19 cellular contexts compared by ENCODE assay signal in the genomic region with DNA sequence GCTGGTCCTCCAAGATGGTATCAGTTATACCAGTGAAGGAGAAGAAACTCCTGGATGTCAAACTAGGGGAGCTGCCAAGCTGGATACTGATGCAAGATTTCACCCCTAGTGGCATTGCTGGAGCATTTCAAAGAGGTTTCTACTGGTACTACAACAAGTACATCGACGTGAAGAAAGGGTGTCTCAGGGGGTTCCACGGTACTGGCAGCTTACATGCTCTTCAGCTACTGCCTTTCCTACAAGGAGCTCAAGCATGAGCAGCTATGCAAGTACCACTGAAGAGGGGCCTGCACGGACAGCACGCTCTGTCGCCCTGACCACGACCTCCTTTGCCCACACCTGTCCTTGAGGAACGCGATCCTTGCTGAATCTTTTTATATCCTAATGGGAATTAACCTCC. TPM values are rescaled to one million over a fixed set of nuclear protein-coding genes. Genes with fewer than 3 reads are reported as not detected.
"Had no signal": no experiment of that assay in that cellular context is flagged by ENCODE, and none has a peak within 500 bp of the region (broad histone marks: within the 10 kb centered on the region; RNA-seq: fewer than 3 reads in every experiment).

No MANE protein-coding gene starts in this region.

- H2AFZ ChIP-seq: parathyroid adenoma had no signal

- H3K4me1 Mint-ChIP-seq: activated naive CD4-positive, alpha-beta T cell treated with anti-CD3 and anti-CD28 coated beads, Interleukin-2, amount 50 U/mL, for 24 hours; neural crest cell; stimulated activated naive CD8-positive, alpha-beta T cell treated with anti-CD3 and anti-CD28 coated beads, Interleukin-15, amount 100 ng/mL, for 72 hours had no signal

- H3K27ac Mint-ChIP-seq: activated naive CD4-positive, alpha-beta T cell treated with anti-CD3 and anti-CD28 coated beads, Interleukin-2, amount 50 U/mL, for 24 hours; dendritic cell treated with granulocyte-macrophage colony-stimulating factor and Interleukin-4, amounts not matched to agents 40 ng/mL and 50 ng/mL, for 4 days; stimulated activated naive CD8-positive, alpha-beta T cell treated with anti-CD3 and anti-CD28 coated beads, Interleukin-15, amount 100 ng/mL, for 72 hours had no signal

- H3K4me1 ChIP-seq: body of pancreas, esophagus muscularis mucosa, parathyroid adenoma, testis had no signal

- H3K79me2 ChIP-seq: parathyroid adenoma had no signal

- DNase-seq: activated CD4-positive, alpha-beta T cell treated with anti-CD3 and anti-CD28 coated beads, Interleukin-2, amount 50 U/mL, for 4 hours; activated T-cell treated with anti-CD3 and anti-CD28 coated beads, Interleukin-2, amount 50 U/mL, for 1 hour; body of pancreas; cerebellar nuclear complex; left ventricle myocardium inferior; stimulated activated CD4-positive, alpha-beta T cell treated with anti-CD3 and anti-CD28 coated beads, Interleukin-15, amount 100 ng/mL, for 24 hours; stimulated activated CD4-positive, alpha-beta T cell treated with anti-CD3 and anti-CD28 coated beads, Interleukin-4, amount 100 ng/mL, for 24 hours; stimulated activated naive CD8-positive, alpha-beta T cell treated with anti-CD3 and anti-CD28 coated beads, Interleukin-15, amount 100 ng/mL, for 72 hours; testis had no signal

- H3K27ac ChIP-seq: body of pancreas, esophagus muscularis mucosa, left ventricle myocardium inferior, parathyroid adenoma, testis had no signal

- H3K9me3 ChIP-seq: body of pancreas, esophagus muscularis mucosa, left ventricle myocardium inferior, testis had no signal

- H3K27me3 ChIP-seq: body of pancreas, esophagus muscularis mucosa, testis had no signal

- H3K36me3 ChIP-seq: esophagus muscularis mucosa, left ventricle myocardium inferior had no signal

- ATAC-seq: activated CD4-positive, CD25-positive, alpha-beta regulatory T cell treated with anti-CD3 and anti-CD28 coated beads, Interleukin-2, amount 50 U/mL, for 24 hours; body of pancreas; stimulated activated naive CD8-positive, alpha-beta T cell treated with anti-CD3 and anti-CD28 coated beads, Interleukin-15, amount 100 ng/mL, for 72 hours had no signal

- H3K4me3 ChIP-seq: body of pancreas, esophagus muscularis mucosa, left ventricle myocardium inferior, testis had no signal

- H3K9me3 Mint-ChIP-seq: activated naive CD4-positive, alpha-beta T cell treated with anti-CD3 and anti-CD28 coated beads, Interleukin-2, amount 50 U/mL, for 24 hours; stimulated activated naive CD8-positive, alpha-beta T cell treated with anti-CD3 and anti-CD28 coated beads, Interleukin-15, amount 100 ng/mL, for 72 hours had no signal

- H3K27me3 Mint-ChIP-seq: activated naive CD4-positive, alpha-beta T cell treated with anti-CD3 and anti-CD28 coated beads, Interleukin-2, amount 50 U/mL, for 24 hours; dendritic cell treated with granulocyte-macrophage colony-stimulating factor and Interleukin-4, amounts not matched to agents 40 ng/mL and 50 ng/mL, for 4 days; stimulated activated naive CD8-positive, alpha-beta T cell treated with anti-CD3 and anti-CD28 coated beads, Interleukin-15, amount 100 ng/mL, for 72 hours had no signal

- H3K9ac ChIP-seq: parathyroid adenoma had no signal

- H3K36me3 Mint-ChIP-seq: activated naive CD4-positive, alpha-beta T cell treated with anti-CD3 and anti-CD28 coated beads, Interleukin-2, amount 50 U/mL, for 24 hours had no signal

- H3K4me3 Mint-ChIP-seq: activated naive CD4-positive, alpha-beta T cell treated with anti-CD3 and anti-CD28 coated beads, Interleukin-2, amount 50 U/mL, for 24 hours; dendritic cell treated with granulocyte-macrophage colony-stimulating factor and Interleukin-4, amounts not matched to agents 40 ng/mL and 50 ng/mL, for 4 days; neural crest cell; stimulated activated naive CD8-positive, alpha-beta T cell treated with anti-CD3 and anti-CD28 coated beads, Interleukin-15, amount 100 ng/mL, for 72 hours had no signal

RNA-seq across cellular contexts. Expression of a gene that starts 19.5 kb away (rescaled TPM):
- total RNA-seq: esophagus muscularis mucosa; fibroblast of villous mesenchyme; left ventricle myocardium inferior; mesenteric fat pad; neural crest cell; renal cortical epithelial cell; T-helper 2 cell treated with Interferon-gamma antibody and Interleukin-4, amounts not matched to agents 100 ng/mL and 5 ng/mL, for 36 hours had no signal

RNA-seq across cellular contexts. Expression of a gene that starts 25.7 kb away (rescaled TPM):
- total RNA-seq: body of pancreas; esophagus muscularis mucosa; fibroblast of villous mesenchyme; left ventricle myocardium inferior; mesenteric fat pad; neural crest cell; renal cortical epithelial cell; T-helper 2 cell treated with Interferon-gamma antibody and Interleukin-4, amounts not matched to agents 100 ng/mL and 5 ng/mL, for 36 hours had no signal
